In genomic region chr3:147191795-147192385, GRCh38 we compare ENCODE assay signal across 9 cellular contexts.
A peak's percentile ranks its signal among the peaks of the same experiment; 100 is the strongest.
DNase-seq lines count a peak whose midpoint lies in the region; ATAC-seq, FAIRE-seq and TF ChIP-seq lines count a peak whose summit lies in the region.
"Had no signal": no experiment of that assay in that cellular context is flagged by ENCODE, and none has a peak within 500 bp of the region (broad histone marks: within the 10 kb centered on the region; RNA-seq: fewer than 3 reads in every experiment).

No MANE protein-coding gene starts in this region.

- H3K27ac ChIP-seq in kidney (ENCODE audit: low read depth in 2 of 2, low read length in 2 of 2), result no peak overlapping the region

- H3K9ac ChIP-seq in kidney (ENCODE audit: low read length in 2 of 2), result no peak overlapping the region

- H3K9me3 Mint-ChIP-seq in activated CD8-positive, alpha-beta T cell treated with anti-CD3 and anti-CD28 coated beads, Interleukin-2, amount 10 ng/mL, durations not matched to agents 7 days and 5 days (ENCODE audit: insufficient read depth), result no peaks in the 10 kb centered on the region

- FAIRE-seq in H54 (lab: Jason Lieb, UNC) (peak; percentile 88), kidney (lab: Jason Lieb, UNC) (no peak)

- intact Hi-C loops in kidney (cut with DNase I), result no loop called here

- H3K27ac Mint-ChIP-seq in activated CD8-positive, alpha-beta T cell treated with anti-CD3 and anti-CD28 coated beads, Interleukin-2, amount 10 ng/mL, durations not matched to agents 7 days and 5 days, result no peak overlapping the region
- H3K27ac Mint-ChIP-seq: activated naive CD8-positive, alpha-beta T cell had no signal

- POLR2A ChIA-PET in activated CD8-positive, alpha-beta T cell treated with anti-CD3 and anti-CD28 coated beads, Interleukin-2, amount 10 ng/mL, durations not matched to agents 7 days and 5 days (lab: Charles Lee), result no interaction called here

- H3K4me3 Mint-ChIP-seq in activated CD8-positive, alpha-beta T cell treated with anti-CD3 and anti-CD28 coated beads, Interleukin-2, amount 10 ng/mL, durations not matched to agents 7 days and 5 days, result no peak overlapping the region
- H3K4me3 Mint-ChIP-seq: activated naive CD8-positive, alpha-beta T cell had no signal

- no peaks in the 10 kb centered on the region for H3K4me1 Mint-ChIP-seq in activated CD8-positive, alpha-beta T cell treated with anti-CD3 and anti-CD28 coated beads, Interleukin-2, amount 10 ng/mL, durations not matched to agents 7 days and 5 days (ENCODE audit: low read depth)

- no peak for TF ChIP-seq POLR2A in H54 (IDR thresholded peaks at IDR 0.05; ENCODE audit: low read depth, low read length)

- H3K4me1 ChIP-seq in kidney (ENCODE audit: control insufficient read depth in 1 of 2, insufficient read depth in 1 of 2, low read depth in 1 of 2, low read length in 2 of 2), result no peaks in the 10 kb centered on the region

- H3K4me3 ChIP-seq in kidney (ENCODE audit: low read length in 2 of 2), result no peak overlapping the region

- no peaks in the 10 kb centered on the region for H3K9me3 ChIP-seq in kidney (ENCODE audit: control insufficient read depth in 1 of 2, low read length in 2 of 2)

- DNase-seq in DMS153 treated with DMSO at 0.1 percent for 48 hours (lab: John Stamatoyannopoulos, UW; ENCODE audit: unreplicated experiment) (peak; percentile 26), DMS153 (lab: John Stamatoyannopoulos, UW) (no peak), H54 (ENCODE audit: insufficient read length, low spot score) (peak; percentile 3), NCI-H1694 (lab: John Stamatoyannopoulos, UW) (peak; percentile 57), kidney (no peak), 8988T (no peak)
- DNase-seq in activated CD8-positive, alpha-beta T cell treated with anti-CD3 and anti-CD28 coated beads, Interleukin-2, amount 10 ng/mL, durations not matched to agents 7 days and 5 days, result peak; percentile 22
- DNase-seq in stimulated activated CD4-positive, alpha-beta T cell treated with anti-CD3 and anti-CD28 coated beads, Interleukin-15, amount 100 ng/mL, for 24 hours, result no peak

- no peaks in the 10 kb centered on the region for H3K36me3 ChIP-seq in kidney (ENCODE audit: control insufficient read depth in 1 of 2, insufficient read depth in 2 of 2, low read length in 2 of 2)

- TF ChIP-seq CTCF in kidney (IDR thresholded peaks at IDR 0.05; ENCODE audit: borderline replicate concordance, extremely low read depth, insufficient read depth), result peak; percentile 56

- H3K36me3 Mint-ChIP-seq in activated CD8-positive, alpha-beta T cell treated with anti-CD3 and anti-CD28 coated beads, Interleukin-2, amount 10 ng/mL, durations not matched to agents 7 days and 5 days (ENCODE audit: low read depth), result no peaks in the 10 kb centered on the region
- H3K36me3 Mint-ChIP-seq: activated naive CD8-positive, alpha-beta T cell had no signal

- no peaks in the 10 kb centered on the region for H3K27me3 Mint-ChIP-seq in activated CD8-positive, alpha-beta T cell treated with anti-CD3 and anti-CD28 coated beads, Interleukin-2, amount 10 ng/mL, durations not matched to agents 7 days and 5 days (ENCODE audit: low read depth)
- H3K27me3 Mint-ChIP-seq: activated naive CD8-positive, alpha-beta T cell had no signal

- CTCF ChIA-PET in activated CD8-positive, alpha-beta T cell treated with anti-CD3 and anti-CD28 coated beads, Interleukin-2, amount 10 ng/mL, durations not matched to agents 7 days and 5 days (lab: Charles Lee), result interaction anchor here (0.9 kb wide), 1 partner anchor 24 kb away, joined by 3 read pairs; no protein-coding TSS in a partner anchor

- no peak for ATAC-seq in activated CD8-positive, alpha-beta T cell treated with anti-CD3 and anti-CD28 coated beads, Interleukin-2, amount 10 ng/mL, durations not matched to agents 7 days and 5 days

Comparison
In these comparisons a context has a peak if more than half of its experiments do, and no peak if none do; other contexts are left out.
1. DNase-seq: peak in DMS153 treated with DMSO at 0.1 percent for 48 hours (single experiment), H54 (single experiment), NCI-H1694 (single experiment) and activated CD8-positive, alpha-beta T cell treated with anti-CD3 and anti-CD28 coated beads, Interleukin-2, amount 10 ng/mL, durations not matched to agents 7 days and 5 days (single experiment); none in DMS153 (single experiment), kidney (single experiment), stimulated activated CD4-positive, alpha-beta T cell treated with anti-CD3 and anti-CD28 coated beads, Interleukin-15, amount 100 ng/mL, for 24 hours (single experiment) and 8988T (single experiment).